In genomic region chrX:85004255-85004654, GRCh38 we compare ENCODE assay signal across 8 cellular contexts. TPM values are rescaled to one million over a fixed set of nuclear protein-coding genes. Genes with fewer than 3 reads are reported as not detected.
DNase-seq lines count a peak whose midpoint lies in the region; ATAC-seq and TF ChIP-seq lines count a peak whose summit lies in the region.

No MANE protein-coding gene starts in this region.

- no peaks in the 10 kb centered on the region for H3F3A ChIP-seq in neural cell (ENCODE audit: insufficient read depth, low read length, poor library complexity, severe bottlenecking)

- H4K20me1 ChIP-seq in neural cell (ENCODE audit: insufficient read depth) = no peaks in the 10 kb centered on the region

- TF ChIP-seq EP300 in neural cell (conservative IDR thresholded peaks at IDR 0.05; ENCODE audit: poor library complexity, severe bottlenecking) = no peak

- peak overlapping the region; percentile 62 for H3K9ac ChIP-seq in neural cell (ENCODE audit: low read length)

- no peak for TF ChIP-seq POLR2A in heart left ventricle (IDR thresholded peaks at IDR 0.05)

- ATAC-seq in heart left ventricle (peak in 2 of 4 donors; percentile 7 to 28), GM18519 (IDR thresholded peaks at IDR 0.05; ENCODE audit: low FRiP score, unreplicated experiment) (no peak)

- H3K9me2 ChIP-seq in neural cell (ENCODE audit: insufficient read depth, low read length) = no peaks in the 10 kb centered on the region

- no peaks in the 10 kb centered on the region for H3K36me3 ChIP-seq in heart left ventricle
- no peaks in the 10 kb centered on the region for H3K36me3 ChIP-seq in neural cell (ENCODE audit: insufficient read depth, low read length)

- TF ChIP-seq CTCF in heart left ventricle (IDR thresholded peaks at IDR 0.05) (no peak), epithelial cell of esophagus (IDR thresholded peaks at IDR 0.05; ENCODE audit: insufficient read depth, low read depth, low read length, missing control alignments) (no peak), neural cell (IDR thresholded peaks at IDR 0.05; ENCODE audit: poor library complexity, severe bottlenecking) (no peak)

- H3K27me3 ChIP-seq in heart left ventricle = peaks cover 0 to 4% (median 0%) of the 10 kb centered on the region in 9 donors
- H3K27me3 ChIP-seq in neural cell (ENCODE audit: insufficient read depth, low read depth, low read length) = no peaks in the 10 kb centered on the region

- H3K4me3 ChIP-seq in heart left ventricle (peak overlapping the region; percentile 40 to 92 (median 68)), epithelial cell of esophagus (ENCODE audit: low read length) (peak overlapping the region; percentile 69), neural cell (ENCODE audit: low read length) (peak overlapping the region; percentile 70)

- intact Hi-C loops in heart left ventricle (cut with DNase I) (no loop called here), cardiac septum (cut with DNase I) (no loop called here)

- H3K9me3 ChIP-seq in heart left ventricle (peaks cover 0 to 2% (median 0%) of the 10 kb centered on the region in 12 donors), neural cell (ENCODE audit: low read length) (no peaks in the 10 kb centered on the region)

- peaks cover 0 to 8% (median 0%) of the 10 kb centered on the region in 12 donors for H3K4me1 ChIP-seq in heart left ventricle

- no peaks in the 10 kb centered on the region for H3K79me2 ChIP-seq in neural cell (replicated peaks; ENCODE audit: insufficient read depth, low read length)

- 8 to 52% (median 28%) methylated on average over 11 of the region's 11 CpGs for WGBS in heart left ventricle, 4 donors

- TF ChIP-seq RAD21 in neural cell (conservative IDR thresholded peaks at IDR 0.05) = no peak

- peak overlapping the region; percentile 45 for H2AFZ ChIP-seq in neural cell (ENCODE audit: low read depth, low read length)

- H3K27ac ChIP-seq in heart left ventricle (peak overlapping the region in 11 of 12 donors; percentile 23 to 74 (median 54)), neural cell (ENCODE audit: low read length) (peak overlapping the region; percentile 37)

- H3K4me2 ChIP-seq in neural cell (ENCODE audit: low read length) = peak overlapping the region; percentile 25

- DNase-seq in heart left ventricle (no peak), cardiac septum (ENCODE audit: low spot score) (no peak), OCI-M1 (lab: John Stamatoyannopoulos, UW) (peak; percentile 37), epithelial cell of esophagus (ENCODE audit: low read depth) (peak; percentile 64), NCI-H446 (lab: John Stamatoyannopoulos, UW) (no peak)
- DNase-seq in NK-92 treated with Interleukin-12 subunit alpha and Interleukin-12 subunit beta, amount 100 ng/mL, for 24 hours (lab: John Stamatoyannopoulos, UW) = no peak

TF ChIP-seq in neural cell, 6 proteins besides CTCF, POLR2A, EP300 and RAD21:
- no peak for TF ChIP-seq TAF1 (IDR thresholded peaks at IDR 0.05; ENCODE audit: low read depth)
- no peak for TF ChIP-seq MXI1 (conservative IDR thresholded peaks at IDR 0.05; ENCODE audit: poor library complexity, severe bottlenecking)
- no peak for TF ChIP-seq REST (IDR thresholded peaks at IDR 0.05; ENCODE audit: borderline replicate concordance)

RNA-seq across cellular contexts. Expression of gene APOOL, which starts 0.6 kb away (rescaled TPM):
- 10 to 100 TPM; 28.0 to 63.0 (median 50.2) TPM for total RNA-seq in heart left ventricle
- polyA plus RNA-seq in heart left ventricle = 10 to 100 TPM in 1 of 2 donors, 1 to 10 TPM in 1; 5.7 to 30.3 TPM
- 37.2 TPM for total RNA-seq in cardiac septum
- 2.7 and 3.6 TPM in 2 replicates for polyA plus RNA-seq in neural cell
- 8.5 and 15.7 TPM in 2 replicates for polyA minus RNA-seq in neural cell

Comparison
In these comparisons a context has a peak if more than half of its experiments do, and no peak if none do; other contexts are left out.
1. DNase-seq: peak in OCI-M1 (single experiment) and epithelial cell of esophagus (single experiment); none in heart left ventricle (0 of 5), cardiac septum (single experiment), NK-92 treated with Interleukin-12 subunit alpha and Interleukin-12 subunit beta, amount 100 ng/mL, for 24 hours (single experiment) and NCI-H446 (0 of 2).
2. Peak in every context shown above with its lines, with median percentiles within 50 percentile points of each other: H3K4me3 ChIP-seq.